ENCODE assay signal across 8 cellular contexts in the genomic region with DNA sequence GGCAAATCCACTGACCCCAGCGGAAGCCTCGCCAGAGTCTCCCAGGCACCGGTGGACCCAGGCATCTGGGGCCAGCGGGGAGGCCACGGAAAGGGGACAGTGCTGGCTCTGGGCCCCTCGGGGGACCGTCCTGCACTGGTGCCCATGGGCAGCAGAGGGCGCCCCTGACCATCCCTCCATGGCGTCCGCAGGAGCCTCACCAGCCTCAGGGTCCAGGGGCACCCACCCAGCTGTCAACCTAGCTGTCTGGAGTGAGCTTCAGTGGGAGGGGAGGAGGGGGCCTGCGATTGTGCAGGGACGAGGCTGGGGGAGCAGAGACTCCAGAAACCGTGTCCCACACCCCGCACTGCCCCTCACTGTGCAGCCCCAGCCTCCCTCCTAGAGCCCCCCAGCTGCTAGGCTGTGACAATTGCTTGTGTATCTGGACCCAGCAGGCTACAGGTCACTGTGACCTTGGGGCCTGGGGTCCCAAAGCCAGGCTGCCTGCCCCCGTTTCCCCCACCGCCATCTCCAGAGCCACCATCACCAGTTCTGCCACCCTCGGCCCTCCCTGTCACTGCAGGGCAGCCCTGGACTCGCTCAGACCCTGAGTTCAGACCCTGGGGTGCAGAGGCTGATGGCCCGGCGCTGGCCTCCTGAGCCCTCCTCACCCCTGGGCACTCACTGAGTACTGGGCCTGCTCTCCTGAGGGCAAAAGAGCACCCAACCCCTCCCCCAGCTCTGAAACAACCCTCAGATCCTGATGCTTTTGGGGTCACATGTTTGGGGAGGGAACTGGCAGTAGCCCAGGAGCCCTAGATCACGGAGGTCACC. TPM values are rescaled to one million over a fixed set of nuclear protein-coding genes. Genes with fewer than 3 reads are reported as not detected.
DNase-seq lines count a peak whose midpoint lies in the region; ATAC-seq and TF ChIP-seq lines count a peak whose summit lies in the region.

No MANE protein-coding gene starts in this region.

- H3K4me1 Mint-ChIP-seq in CD14-positive monocyte (peaks cover 15% of the 10 kb centered on the region), HFFc6 (ENCODE audit: low read depth) (peaks cover 32% of the 10 kb centered on the region)

- H3K4me3 ChIP-seq in stomach smooth muscle (ENCODE audit: low read length in 2 of 2) = peak overlapping the region in 1 of 2 donors; percentile 29

- H3K9ac ChIP-seq in stomach smooth muscle (ENCODE audit: low read length in 2 of 2) = no peak overlapping the region

- peaks cover 51% of the 10 kb centered on the region for H3K4me1 ChIP-seq in stomach smooth muscle (ENCODE audit: control insufficient read depth, insufficient read depth, low read length)

- H3K27ac ChIP-seq in VCaP (no peak overlapping the region), stomach smooth muscle (ENCODE audit: low read length) (peak overlapping the region; percentile 82)

- H3K9me3 Mint-ChIP-seq in CD14-positive monocyte (peaks cover 0 to 11% (median 2%) of the 10 kb centered on the region in 7 donors), HFFc6 (no peaks in the 10 kb centered on the region)

- H3K36me3 Mint-ChIP-seq in CD14-positive monocyte (no peaks in the 10 kb centered on the region), HFFc6 (ENCODE audit: low read depth) (no peaks in the 10 kb centered on the region)

- no peaks in the 10 kb centered on the region for H3K27me3 ChIP-seq in stomach smooth muscle (ENCODE audit: control insufficient read depth in 1 of 2, insufficient read depth in 2 of 2, low read length in 2 of 2)

- intact Hi-C loops in CD14-positive monocyte (cut with micrococcal nuclease) = no loop called here

- H3K27me3 Mint-ChIP-seq in CD14-positive monocyte (ENCODE audit: low read depth in 3 of 3) (peaks cover 39 to 66% (median 46%) of the 10 kb centered on the region in 3 donors), HFFc6 (ENCODE audit: insufficient read depth) (peaks cover 3% of the 10 kb centered on the region)

- H3K9me3 ChIP-seq in stomach smooth muscle (ENCODE audit: control insufficient read depth in 2 of 2, low read length in 2 of 2) = no peaks in the 10 kb centered on the region

- H3K4me3 Mint-ChIP-seq in CD14-positive monocyte (peak overlapping the region in 1 of 2 donors; percentile 21), HFFc6 (no peak overlapping the region)

- no peak for ATAC-seq in GM18858 (IDR thresholded peaks at IDR 0.05; ENCODE audit: unreplicated experiment)

- no peak overlapping the region for H3K27ac Mint-ChIP-seq in CD14-positive monocyte
- H3K27ac Mint-ChIP-seq in HFFc6 = no peak overlapping the region

- TF ChIP-seq CTCF in CD14-positive monocyte (IDR thresholded peaks at IDR 0.05) (peak; percentile 78), HFFc6 (IDR thresholded peaks at IDR 0.05) (peak; percentile 95), VCaP (conservative IDR thresholded peaks at IDR 0.05) (peak; percentile 100)

- DNase-seq in CD14-positive monocyte (ENCODE audit: low spot score) (peak; percentile 41), HFFc6 (no peak), ecto neural progenitor cell (ENCODE audit: low spot score) (peak; percentile 85), midbrain (lab: John Stamatoyannopoulos, UW) (peak; percentile 12), HPDE6-E6E7 (ENCODE audit: extremely low spot score) (no peak)

- H3K36me3 ChIP-seq in stomach smooth muscle (ENCODE audit: control insufficient read depth in 2 of 2, insufficient read depth in 2 of 2, low read length in 2 of 2) = no peaks in the 10 kb centered on the region

RNA-seq across cellular contexts. Expression of a gene that starts 10.7 kb away (rescaled TPM):
- under 1 TPM; 0.08 to 0.10 TPM for polyA plus RNA-seq in CD14-positive monocyte
- total RNA-seq in HFFc6 (2021; fragmentation: NEBNext Ultra II Directional; extraction: Animal tissue kit (Norgen Biotek cat#: 25700)) = 100 to 1,000 TPM; 350 to 415 (median 382) TPM

Comparison
In these comparisons a context has a peak if more than half of its experiments do, and no peak if none do; other contexts are left out.
1. DNase-seq: peak in CD14-positive monocyte (single experiment), ecto neural progenitor cell (single experiment) and midbrain (single experiment); none in HFFc6 (single experiment) and HPDE6-E6E7 (single experiment).
2. Peak in every context shown above with its lines, with median percentiles within 50 percentile points of each other: CTCF ChIP-seq.